1 cellular context compared by ENCODE assay signal in genomic region chr18:58682429-58683069, GRCh38.
TF ChIP-seq lines count a peak whose summit lies in the region.

No MANE protein-coding gene starts in this region.

TF ChIP-seq in HEK293, 187 proteins besides CTCF, POLR2A, EP300 and RAD21 (continued from another document):
- TF ChIP-seq ZNF501 (tag by site-specific recombination; IDR thresholded peaks at IDR 0.05) = 0 out of 2 replicates have a peak, but pooled peaks have one; percentile 25
- 0 out of 2 replicates have a peak, but pooled peaks have one; percentile 31 for TF ChIP-seq PRDM10 (tag by site-specific recombination; IDR thresholded peaks at IDR 0.05)
